8 cellular contexts compared by ENCODE assay signal in the genomic region with DNA sequence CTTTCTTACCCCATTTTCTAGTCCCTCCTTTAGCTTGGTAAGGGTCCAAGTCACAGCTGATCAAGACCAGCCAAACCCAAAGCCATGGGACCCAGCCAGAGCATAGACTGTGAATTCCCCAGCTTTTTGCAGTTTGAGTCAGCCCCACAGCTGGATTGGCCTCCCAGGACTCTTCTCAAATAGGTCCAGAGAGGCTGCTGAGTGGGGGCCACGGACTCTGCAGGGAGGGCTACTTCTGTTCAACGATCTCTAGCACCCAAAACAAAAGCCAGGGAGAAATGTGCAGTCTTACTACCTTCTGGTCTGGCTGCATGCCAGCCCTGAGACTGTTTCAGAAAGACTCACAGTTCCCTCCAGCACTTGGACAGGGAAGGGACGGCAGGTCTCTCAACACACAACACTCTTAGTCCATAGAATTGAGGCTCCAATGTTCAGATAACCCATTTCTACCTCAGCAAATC. TPM values are rescaled to one million over a fixed set of nuclear protein-coding genes. Genes with fewer than 3 reads are reported as not detected.
DNase-seq lines count a peak whose midpoint lies in the region; ATAC-seq and TF ChIP-seq lines count a peak whose summit lies in the region.

No MANE protein-coding gene starts in this region.

- peak; percentile 64 for DNase-seq in activated CD4-positive, alpha-beta T cell treated with anti-CD3 and anti-CD28 coated beads for 36 hours
- no peak for DNase-seq in activated CD4-positive, alpha-beta T cell treated with anti-CD3 and anti-CD28 coated beads for 4 hours
- DNase-seq in cortex of kidney (lab: John Stamatoyannopoulos, UW) (no peak), Ammon's horn (ENCODE audit: low spot score) (no peak), NCI-H2196 treated with DMSO at 0.1 percent for 48 hours (lab: John Stamatoyannopoulos, UW; ENCODE audit: unreplicated experiment) (no peak)

- peak overlapping the region; percentile 94 for H3K4me3 Mint-ChIP-seq in activated CD4-positive, alpha-beta T cell treated with anti-CD3 and anti-CD28 coated beads for 36 hours
- peak overlapping the region; percentile 77 for H3K4me3 Mint-ChIP-seq in stimulated activated memory B cell treated with anti-CD40 and anti-IgM and Interleukin-4, amounts not matched to agents 10 μg/mL and 1 μg/mL and 100 μg/mL, for 72 hours

- H3K4me1 Mint-ChIP-seq in activated CD4-positive, alpha-beta T cell treated with anti-CD3 and anti-CD28 coated beads for 36 hours, result peaks cover 53% of the 10 kb centered on the region
- H3K4me1 Mint-ChIP-seq in stimulated activated memory B cell treated with anti-CD40 and anti-IgM and Interleukin-4, amounts not matched to agents 10 μg/mL and 1 μg/mL and 100 μg/mL, for 72 hours, result peaks cover 40% of the 10 kb centered on the region

- H3K9me3 Mint-ChIP-seq in activated CD4-positive, alpha-beta T cell treated with anti-CD3 and anti-CD28 coated beads for 36 hours (ENCODE audit: low read depth), result no peaks in the 10 kb centered on the region
- H3K9me3 Mint-ChIP-seq in stimulated activated memory B cell treated with anti-CD40 and anti-IgM and Interleukin-4, amounts not matched to agents 10 μg/mL and 1 μg/mL and 100 μg/mL, for 72 hours, result no peaks in the 10 kb centered on the region

- H2AFZ ChIP-seq in OCI-LY3 (ENCODE audit: low read depth, low read length), result no peak overlapping the region

- H3K27ac Mint-ChIP-seq in activated CD4-positive, alpha-beta T cell treated with anti-CD3 and anti-CD28 coated beads for 36 hours, result peak overlapping the region; percentile 92
- H3K27ac Mint-ChIP-seq in stimulated activated memory B cell treated with anti-CD40 and anti-IgM and Interleukin-4, amounts not matched to agents 10 μg/mL and 1 μg/mL and 100 μg/mL, for 72 hours, result peak overlapping the region; percentile 16

- no peaks in the 10 kb centered on the region for H3K36me3 ChIP-seq in OCI-LY3 (replicated peaks; ENCODE audit: low read depth, low read length)
- H3K36me3 ChIP-seq in duodenal mucosa (ENCODE audit: control insufficient read depth in 1 of 2, insufficient read depth in 2 of 2, low read length in 2 of 2), result peaks cover 7 to 10% of the 10 kb centered on the region in 2 donors

- no peak overlapping the region for H3K4me3 ChIP-seq in OCI-LY3 (ENCODE audit: low read length)
- peak overlapping the region; percentile 87 to 94 for H3K4me3 ChIP-seq in duodenal mucosa (ENCODE audit: low read depth in 1 of 2, low read length in 2 of 2)

- no peaks in the 10 kb centered on the region for H4K20me1 ChIP-seq in OCI-LY3 (ENCODE audit: insufficient read depth, low read length)

- H3K4me1 ChIP-seq in OCI-LY3 (ENCODE audit: low read length) (peaks cover 25% of the 10 kb centered on the region), duodenal mucosa (ENCODE audit: control insufficient read depth in 1 of 2, insufficient read depth in 2 of 2, low read length in 2 of 2) (peaks cover 64 to 69% of the 10 kb centered on the region in 2 donors)

- POLR2A ChIA-PET in activated CD4-positive, alpha-beta T cell treated with anti-CD3 and anti-CD28 coated beads for 36 hours (lab: Charles Lee), result interaction anchor here (0.6 to 3.7 kb wide), 4 partner anchors 7 to 90 kb away, joined by 3 to 19 read pairs (median 4); no protein-coding TSS in a partner anchor

- H3K9me3 ChIP-seq in OCI-LY3 (ENCODE audit: insufficient read depth, low read length) (no peaks in the 10 kb centered on the region), duodenal mucosa (ENCODE audit: control insufficient read depth in 1 of 2, low read length in 2 of 2) (no peaks in the 10 kb centered on the region)

- ATAC-seq in activated CD4-positive, alpha-beta T cell treated with anti-CD3 and anti-CD28 coated beads for 36 hours, result peak; percentile 13
- peak; percentile 1 for ATAC-seq in stimulated activated memory B cell treated with anti-CD40 and anti-IgM and Interleukin-4, amounts not matched to agents 10 μg/mL and 1 μg/mL and 100 μg/mL, for 72 hours

- H3K27me3 ChIP-seq in OCI-LY3 (ENCODE audit: low read depth, low read length) (peaks cover 18% of the 10 kb centered on the region; the same call in 1 of the 2 replicates), duodenal mucosa (ENCODE audit: control insufficient read depth in 1 of 2, insufficient read depth in 2 of 2, low read length in 2 of 2) (no peaks in the 10 kb centered on the region)

- H3K4me2 ChIP-seq in OCI-LY3 (ENCODE audit: low read length), result peak overlapping the region; percentile 94

- H3K9ac ChIP-seq in OCI-LY3 (ENCODE audit: low read length) (no peak overlapping the region), duodenal mucosa (ENCODE audit: low read depth in 1 of 2, low read length in 2 of 2) (peak overlapping the region; percentile 86 to 88)

- TF ChIP-seq CTCF in OCI-LY3 (IDR thresholded peaks at IDR 0.05; ENCODE audit: low read depth, low read length), result no peak

- H3K79me2 ChIP-seq in OCI-LY3 (ENCODE audit: low read length), result no peaks in the 10 kb centered on the region

- H3K36me3 Mint-ChIP-seq in activated CD4-positive, alpha-beta T cell treated with anti-CD3 and anti-CD28 coated beads for 36 hours (ENCODE audit: low read depth), result peaks cover 54% of the 10 kb centered on the region
- peaks cover 13% of the 10 kb centered on the region for H3K36me3 Mint-ChIP-seq in stimulated activated memory B cell treated with anti-CD40 and anti-IgM and Interleukin-4, amounts not matched to agents 10 μg/mL and 1 μg/mL and 100 μg/mL, for 72 hours

- H3K27me3 Mint-ChIP-seq in activated CD4-positive, alpha-beta T cell treated with anti-CD3 and anti-CD28 coated beads for 36 hours, result peaks cover 18% of the 10 kb centered on the region
- H3K27me3 Mint-ChIP-seq in stimulated activated memory B cell treated with anti-CD40 and anti-IgM and Interleukin-4, amounts not matched to agents 10 μg/mL and 1 μg/mL and 100 μg/mL, for 72 hours, result peaks cover 31% of the 10 kb centered on the region

- intact Hi-C loops in activated CD4-positive, alpha-beta T cell treated with anti-CD3 and anti-CD28 coated beads for 36 hours (cut with DNase I, micrococcal nuclease), result loop anchor here in 1 of 2 experiments (5.0 kb wide), 2 partner anchors 41 to 91 kb away; no protein-coding TSS in a partner anchor

- CTCF ChIA-PET in activated CD4-positive, alpha-beta T cell treated with anti-CD3 and anti-CD28 coated beads for 36 hours (lab: Charles Lee), result interaction anchor here (0.7 to 1.8 kb wide), 7 partner anchors 16 to 261 kb away, joined by 3 to 7 read pairs (median 3); a partner anchor contains a TSS

- no peak overlapping the region for H3K27ac ChIP-seq in OCI-LY3 (ENCODE audit: low read length)
- H3K27ac ChIP-seq in duodenal mucosa (ENCODE audit: low read depth, low read length), result peak overlapping the region; percentile 86

RNA-seq across cellular contexts. Expression of a gene that starts 1.6 kb away (rescaled TPM):
- total RNA-seq in activated CD4-positive, alpha-beta T cell treated with anti-CD3 and anti-CD28 coated beads for 36 hours, result 100 to 1,000 TPM; 108 to 124 TPM
